Comparison of ENCODE assay signal across 11 cellular contexts in genomic region chr4:15034071-15034764, GRCh38. TPM values are rescaled to one million over a fixed set of nuclear protein-coding genes. Genes with fewer than 3 reads are reported as not detected.
DNase-seq lines count a peak whose midpoint lies in the region; ATAC-seq and TF ChIP-seq lines count a peak whose summit lies in the region.
"Had no signal": no experiment of that assay in that cellular context is flagged by ENCODE, and none has a peak within 500 bp of the region (broad histone marks: within the 10 kb centered on the region; RNA-seq: fewer than 3 reads in every experiment).

No MANE protein-coding gene starts in this region.

- in situ Hi-C loops in transverse colon (cut with MboI; ENCODE audit: low pct_ligation_motif_present in 1 of 4, low pct_unique_long_range_greater_than_20kb in 1 of 4, low sequenced_read_pairs in 3 of 4), result no loop called here

- H3K4me1 ChIP-seq in heart left ventricle, result peaks cover 12 to 68% (median 49%) of the 10 kb centered on the region in 12 donors
- H3K4me1 ChIP-seq in ascending aorta, result peaks cover 3 to 54% of the 10 kb centered on the region in 2 donors
- H3K4me1 ChIP-seq in right cardiac atrium (ENCODE audit: control insufficient read depth, insufficient read depth, low read length), result peaks cover 1% of the 10 kb centered on the region
- H3K4me1 ChIP-seq in transverse colon, result peaks cover 0 to 28% (median 6%) of the 10 kb centered on the region in 4 donors

- TF ChIP-seq EP300 in transverse colon (IDR thresholded peaks at IDR 0.05; ENCODE audit: low read depth), result no peak

- 60 to 76% (median 65%) methylated on average over 6 of the region's 6 CpGs for WGBS in heart left ventricle, 4 donors
- WGBS in right cardiac atrium, result 64% methylated on average over 6 of the region's 6 CpGs
- 82 to 88% methylated on average over 5 to 6 of the region's 6 CpGs for WGBS in transverse colon (ENCODE audit: low coverage in 1 of 2), 2 donors

- ATAC-seq in heart left ventricle (peak in 2 of 4 donors; percentile 61 to 74), left cardiac atrium (no peak), right cardiac atrium (peak; percentile 59 to 80), HG02870 (IDR thresholded peaks at IDR 0.05; ENCODE audit: unreplicated experiment) (no peak), HG03460 (IDR thresholded peaks at IDR 0.05; ENCODE audit: unreplicated experiment) (no peak)

- H3K27ac ChIP-seq in heart left ventricle, result peak overlapping the region in 10 of 12 donors; percentile 11 to 70 (median 34)
- H3K27ac ChIP-seq in ascending aorta, result peak overlapping the region; percentile 35 to 75
- no peak overlapping the region for H3K27ac ChIP-seq in right cardiac atrium (ENCODE audit: low read length)
- H3K27ac ChIP-seq in transverse colon, result peak overlapping the region in 3 of 4 donors; percentile 3 to 16 (median 6)
- H3K27ac ChIP-seq: BLaER1 treated with 17β-estradiol and CSF1 and Interleukin-3, amounts not matched to agents 10 nM and 100 nM; PC-9 had no signal

- DNase-seq in heart left ventricle (peak in 1 of 5 donors; percentile 16), left cardiac atrium (no peak), ascending aorta (ENCODE audit: low spot score in 2 of 2) (no peak), right cardiac atrium (no peak), transverse colon (no peak)
- DNase-seq in activated CD8-positive, alpha-beta memory T cell treated with anti-CD3 and anti-CD28 coated beads, Interleukin-2, amount 50 U/mL, for 48 hours, result no peak
- DNase-seq: Kasumi-1 had no signal

- TF ChIP-seq CTCF in heart left ventricle (IDR thresholded peaks at IDR 0.05) (no peak), ascending aorta (IDR thresholded peaks at IDR 0.05) (no peak), transverse colon (IDR thresholded peaks at IDR 0.05) (no peak)

- no peak for TF ChIP-seq POLR2A in heart left ventricle (IDR thresholded peaks at IDR 0.05)
- no peak for TF ChIP-seq POLR2A in transverse colon (IDR thresholded peaks at IDR 0.05)

- intact Hi-C loops in heart left ventricle (cut with DNase I), result no loop called here
- intact Hi-C loops in left cardiac atrium (cut with DNase I), result no loop called here
- intact Hi-C loops in ascending aorta (cut with DNase I), result loop anchor here (2.0 to 10.0 kb wide), 2 partner anchors 31 to 421 kb away; partner anchors contain the start of gene CPEB2
- intact Hi-C loops in right cardiac atrium (cut with DNase I), result no loop called here
- intact Hi-C loops in transverse colon (cut with DNase I; ENCODE audit: low total_unique reads), result no loop called here

- peak overlapping the region in 5 of 12 donors; percentile 3 to 25 (median 11) for H3K4me3 ChIP-seq in heart left ventricle
- peak overlapping the region; percentile 0 to 2 for H3K4me3 ChIP-seq in ascending aorta
- peak overlapping the region; percentile 28 for H3K4me3 ChIP-seq in right cardiac atrium (ENCODE audit: low read length)
- H3K4me3 ChIP-seq in transverse colon, result no peak overlapping the region
- H3K4me3 ChIP-seq: BLaER1 treated with 17β-estradiol and CSF1 and Interleukin-3, amounts not matched to agents 10 nM and 100 nM; PC-9 had no signal

- H3K27me3 ChIP-seq in heart left ventricle (no peaks in the 10 kb centered on the region), ascending aorta (no peaks in the 10 kb centered on the region), right cardiac atrium (ENCODE audit: control insufficient read depth, insufficient read depth) (no peaks in the 10 kb centered on the region), transverse colon (no peaks in the 10 kb centered on the region)
- H3K27me3 ChIP-seq: BLaER1 treated with 17β-estradiol and CSF1 and Interleukin-3, amounts not matched to agents 10 nM and 100 nM had no signal

- H3K9me3 ChIP-seq in heart left ventricle (no peaks in the 10 kb centered on the region), ascending aorta (no peaks in the 10 kb centered on the region), right cardiac atrium (ENCODE audit: control insufficient read depth, low read length) (no peaks in the 10 kb centered on the region), transverse colon (no peaks in the 10 kb centered on the region)
- H3K9me3 ChIP-seq: BLaER1 treated with 17β-estradiol and CSF1 and Interleukin-3, amounts not matched to agents 10 nM and 100 nM had no signal

- H3K36me3 ChIP-seq in heart left ventricle (peaks cover 0 to 26% (median 0%) of the 10 kb centered on the region in 9 donors), ascending aorta (peaks cover 3 to 5% of the 10 kb centered on the region in 2 donors), transverse colon (peaks cover 0 to 7% (median 0%) of the 10 kb centered on the region in 4 donors)

RNA-seq across cellular contexts. Expression of gene CPEB2, which starts 31.9 kb away (rescaled TPM):
- 10 to 100 TPM; 11.5 to 26.1 (median 20.3) TPM for total RNA-seq in heart left ventricle
- polyA plus RNA-seq in heart left ventricle, result 1 to 10 TPM; 4.2 to 4.4 TPM
- total RNA-seq in left cardiac atrium, result 10 to 100 TPM; 10.4 to 15.8 TPM
- 30.4 TPM for total RNA-seq in ascending aorta
- total RNA-seq in right cardiac atrium, result 10 to 100 TPM; 12.7 to 18.3 (median 14.2) TPM
- 5.3 TPM for polyA plus RNA-seq in right cardiac atrium
- total RNA-seq in transverse colon, result 10 to 100 TPM; 23.2 to 38.5 (median 26.5) TPM

Comparison
In these comparisons a context has a peak if more than half of its experiments do, and no peak if none do; other contexts are left out.
1. ATAC-seq: peak in right cardiac atrium (2 of 2); none in left cardiac atrium (0 of 2), HG02870 (single experiment) and HG03460 (single experiment).
2. H3K4me3 ChIP-seq: peak in ascending aorta (2 of 2) and right cardiac atrium (single experiment); none in transverse colon (0 of 4).